Comparison of ENCODE assay signal across 18 cellular contexts in the genomic region with DNA sequence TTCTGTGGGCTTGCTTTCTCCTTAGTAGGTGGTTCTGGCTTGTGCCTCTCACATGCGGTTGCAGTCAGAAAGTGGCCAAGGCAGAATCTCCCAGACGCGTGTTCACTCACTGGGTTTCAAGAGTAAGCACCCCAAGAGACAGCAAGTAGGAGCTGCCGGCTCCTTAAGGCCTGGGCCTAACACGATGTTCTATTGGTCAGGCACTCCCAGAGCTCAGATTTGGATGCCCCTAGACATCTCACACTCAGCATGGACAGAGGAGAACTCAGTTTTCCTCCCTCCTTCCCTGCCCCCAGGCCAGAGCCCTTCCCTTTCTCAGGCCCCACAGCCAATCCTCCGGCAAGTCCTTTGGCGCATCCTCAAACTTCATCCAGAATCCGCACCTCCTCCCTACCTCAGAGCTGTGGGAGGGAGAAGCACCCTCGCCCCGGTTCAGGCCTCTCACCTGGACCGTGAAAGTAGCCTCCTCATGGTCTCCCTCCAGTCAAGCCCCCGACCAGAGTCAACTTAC. TPM values are rescaled to one million over a fixed set of nuclear protein-coding genes. Genes with fewer than 3 reads are reported as not detected.
DNase-seq lines count a peak whose midpoint lies in the region; ATAC-seq and TF ChIP-seq lines count a peak whose summit lies in the region.
"Had no signal": no experiment of that assay in that cellular context is flagged by ENCODE, and none has a peak within 500 bp of the region (broad histone marks: within the 10 kb centered on the region; RNA-seq: fewer than 3 reads in every experiment).

No MANE protein-coding gene starts in this region.

- H3K36me3 ChIP-seq in right lobe of liver: peaks cover 0 to 3% (median 0%) of the 10 kb centered on the region in 4 donors
- no peaks in the 10 kb centered on the region for H3K36me3 ChIP-seq in suprapubic skin
- H3K36me3 ChIP-seq in BE2C: no peaks in the 10 kb centered on the region
- H3K36me3 ChIP-seq: MG63 had no signal

- H3K4me1 Mint-ChIP-seq in activated T-cell treated with anti-CD3 and anti-CD28 coated beads, Interleukin-2, amount 50 U/mL, for 4 hours (ENCODE audit: low read depth): peaks cover 50% of the 10 kb centered on the region
- peaks cover 35% of the 10 kb centered on the region for H3K4me1 Mint-ChIP-seq in T-helper 17 cell
- peaks cover 40% of the 10 kb centered on the region for H3K4me1 Mint-ChIP-seq in CD14-positive monocyte

- TF ChIP-seq POLR2A in right lobe of liver (IDR thresholded peaks at IDR 0.05): no peak
- TF ChIP-seq POLR2A in suprapubic skin (IDR thresholded peaks at IDR 0.05): no peak

- TF ChIP-seq EP300 in suprapubic skin (IDR thresholded peaks at IDR 0.05): no peak

- H3K27ac ChIP-seq in right lobe of liver: no peak overlapping the region
- H3K27ac ChIP-seq in suprapubic skin: no peak overlapping the region
- H3K27ac ChIP-seq: foreskin keratinocyte, skin epidermis had no signal

- intact Hi-C loops in right lobe of liver (cut with DNase I): no loop called here
- intact Hi-C loops in CD14-positive monocyte (cut with micrococcal nuclease): loop anchor here in 1 of 2 donors (5.0 kb wide), 1 partner anchor 62 kb away; no protein-coding TSS in a partner anchor

- no peak for TF ChIP-seq CTCF in right lobe of liver (IDR thresholded peaks at IDR 0.05)
- TF ChIP-seq CTCF in suprapubic skin (IDR thresholded peaks at IDR 0.05): no peak
- no peak for TF ChIP-seq CTCF in CD14-positive monocyte (IDR thresholded peaks at IDR 0.05)
- no peak for TF ChIP-seq CTCF in BE2C (IDR thresholded peaks at IDR 0.05; ENCODE audit: low read depth, low read length)

- H3K9me3 ChIP-seq in T-helper 17 cell (ENCODE audit: control insufficient read depth, low read length, poor library complexity, severe bottlenecking): no peaks in the 10 kb centered on the region
- H3K9me3 ChIP-seq in right lobe of liver: no peaks in the 10 kb centered on the region
- peaks cover 6% of the 10 kb centered on the region for H3K9me3 ChIP-seq in suprapubic skin
- H3K9me3 ChIP-seq in BE2C: no peaks in the 10 kb centered on the region

- DNase-seq in activated T-cell treated with anti-CD3 and anti-CD28 coated beads, Interleukin-2, amount 50 U/mL, for 48 hours: peak; percentile 16 to 18
- no peak for DNase-seq in activated T-cell treated with anti-CD3 and anti-CD28 coated beads, Interleukin-2, amount 50 U/mL, for 4 hours
- DNase-seq in T-helper 17 cell: no peak
- DNase-seq in right lobe of liver: peak in 2 of 3 donors; percentile 23 to 40
- DNase-seq in suprapubic skin (ENCODE audit: low spot score in 2 of 2): peak; percentile 44 to 55
- DNase-seq in CD14-positive monocyte (ENCODE audit: low spot score): no peak
- no peak for DNase-seq in BE2C
- no peak for DNase-seq in NCI-H82 (lab: John Stamatoyannopoulos, UW)
- DNase-seq: central memory CD4-positive, alpha-beta T cell; DMS 273 treated with DMSO at 0.1 percent for 48 hours; foreskin keratinocyte; MG63; NCI-H2107; nucleus accumbens; stimulated activated naive CD8-positive, alpha-beta T cell treated with anti-CD3 and anti-CD28 coated beads, Interleukin-15, Interleukin-2, amounts not matched to agents 100 U/mL and 50 U/mL, for 24 hours had no signal

- H3K4me3 ChIP-seq in right lobe of liver (no peak overlapping the region), suprapubic skin (no peak overlapping the region), BE2C (ENCODE audit: low read depth, low read length) (no peak overlapping the region)
- H3K4me3 ChIP-seq: MG63, skin epidermis had no signal

- H3K36me3 Mint-ChIP-seq in activated T-cell treated with anti-CD3 and anti-CD28 coated beads, Interleukin-2, amount 50 U/mL, for 4 hours (ENCODE audit: insufficient read depth): peaks cover 18% of the 10 kb centered on the region
- H3K36me3 Mint-ChIP-seq in T-helper 17 cell (ENCODE audit: low read depth) (peaks cover 6% of the 10 kb centered on the region), CD14-positive monocyte (peaks cover 33 to 38% of the 10 kb centered on the region in 2 donors)

- no peak for ATAC-seq in activated T-cell treated with anti-CD3 and anti-CD28 coated beads, Interleukin-2, amount 50 U/mL, for 4 hours
- ATAC-seq in T-helper 17 cell: no peak
- no peak for ATAC-seq in right lobe of liver
- ATAC-seq: foreskin keratinocyte; stimulated activated naive CD8-positive, alpha-beta T cell treated with anti-CD3 and anti-CD28 coated beads, Interleukin-15, Interleukin-2, amounts not matched to agents 100 U/mL and 50 U/mL, for 24 hours had no signal

- H3K27me3 Mint-ChIP-seq in activated T-cell treated with anti-CD3 and anti-CD28 coated beads, Interleukin-2, amount 50 U/mL, for 4 hours (ENCODE audit: low read depth): no peaks in the 10 kb centered on the region
- H3K27me3 Mint-ChIP-seq in T-helper 17 cell (no peaks in the 10 kb centered on the region), CD14-positive monocyte (ENCODE audit: low read depth in 3 of 3) (peaks cover 0 to 2% (median 2%) of the 10 kb centered on the region in 3 donors)
- H3K27me3 Mint-ChIP-seq: activated B cell treated with CpG ODN at 0.5 μM for 24 hours had no signal

- 100% methylated on average over 7 of the region's 12 CpGs for whole genome bisulfite sequencing in right lobe of liver (ENCODE audit: insufficient coverage, low coverage, low lambda C conversion rate, missing lambda C conversion rate)
- WGBS in suprapubic skin: 93% methylated on average over 12 of the region's 12 CpGs

- H3K4me3 Mint-ChIP-seq in activated T-cell treated with anti-CD3 and anti-CD28 coated beads, Interleukin-2, amount 50 U/mL, for 4 hours: no peak overlapping the region
- H3K4me3 Mint-ChIP-seq in T-helper 17 cell: no peak overlapping the region
- H3K4me3 Mint-ChIP-seq in CD14-positive monocyte: peak overlapping the region in 1 of 2 donors; percentile 27
- H3K4me3 Mint-ChIP-seq: activated B cell treated with CpG ODN at 0.5 μM for 24 hours had no signal

- H3K27ac Mint-ChIP-seq in T-helper 17 cell: peak overlapping the region; percentile 74
- H3K27ac Mint-ChIP-seq in CD14-positive monocyte: peak overlapping the region in 3 of 7 donors; percentile 41 to 69 (median 42)

- H3K9me3 Mint-ChIP-seq in activated T-cell treated with anti-CD3 and anti-CD28 coated beads, Interleukin-2, amount 50 U/mL, for 4 hours: peaks cover 9% of the 10 kb centered on the region
- H3K9me3 Mint-ChIP-seq in CD14-positive monocyte: peaks cover 15 to 26% (median 24%) of the 10 kb centered on the region in 7 donors

- H3K4me1 ChIP-seq in right lobe of liver (peaks cover 0 to 7% (median 0%) of the 10 kb centered on the region in 4 donors), suprapubic skin (peaks cover 16% of the 10 kb centered on the region), BE2C (peaks cover 3% of the 10 kb centered on the region; the same call in 1 of the 2 replicates)
- H3K4me1 ChIP-seq: foreskin keratinocyte had no signal

- H3K27me3 ChIP-seq in right lobe of liver (no peaks in the 10 kb centered on the region), suprapubic skin (no peaks in the 10 kb centered on the region), BE2C (no peaks in the 10 kb centered on the region)
- H3K27me3 ChIP-seq: foreskin keratinocyte, MG63 had no signal

RNA-seq across cellular contexts. Expression of gene CARD19, which starts 6.5 kb away (rescaled TPM):
- total RNA-seq in activated T-cell treated with anti-CD3 and anti-CD28 coated beads, Interleukin-2, amount 50 U/mL, for 4 hours: 10 to 100 TPM; 25.5 to 33.8 (median 28.4) TPM
- total RNA-seq in T-helper 17 cell (10 to 100 TPM; 45.2 to 54.4 TPM), right lobe of liver (10 to 100 TPM in 3 of 6 experiments, 1 to 10 TPM in 3; 6.3 to 31.7 (median 12.1) TPM), suprapubic skin (10 to 100 TPM; 43.2 to 63.6 (median 54.3) TPM)
- 100 to 1,000 TPM; 130 to 137 TPM for polyA plus RNA-seq in CD14-positive monocyte
- polyA plus RNA-seq in BE2C (2012; ENCODE audit: insufficient read depth, insufficient read length, low read depth): 90.7 TPM

RNA-seq across cellular contexts. Expression of gene SUSD3, which starts 31.0 kb away (rescaled TPM):
- total RNA-seq in activated T-cell treated with anti-CD3 and anti-CD28 coated beads, Interleukin-2, amount 50 U/mL, for 4 hours: 1 to 10 TPM; 7.7 to 9.5 (median 9.4) TPM
- total RNA-seq in T-helper 17 cell (10 to 100 TPM; 47.2 to 62.3 TPM), right lobe of liver (10 to 100 TPM in 4 of 6 experiments, 1 to 10 TPM in 2; 6.5 to 51.5 (median 31.2) TPM), suprapubic skin (1 to 10 TPM; 2.8 to 6.4 (median 5.1) TPM)
- 10 to 100 TPM; 10.5 to 15.7 TPM for polyA plus RNA-seq in CD14-positive monocyte
- 1.0 TPM for polyA plus RNA-seq in BE2C (2012; ENCODE audit: insufficient read depth, insufficient read length, low read depth)
- total RNA-seq: lung microvascular endothelial cell had no signal

RNA-seq across cellular contexts. Expression of gene NINJ1, which starts 44.5 kb away (rescaled TPM):
- total RNA-seq in activated T-cell treated with anti-CD3 and anti-CD28 coated beads, Interleukin-2, amount 50 U/mL, for 4 hours: 10 to 100 TPM; 48.6 to 69.8 (median 50.1) TPM
- 100 to 1,000 TPM; 169 to 219 TPM for total RNA-seq in T-helper 17 cell
- total RNA-seq in right lobe of liver: 100 to 1,000 TPM in 1 of 6 experiments, 10 to 100 TPM in 5; 35.6 to 103 (median 65.1) TPM
- 100 to 1,000 TPM in 3 of 4 donors, 10 to 100 TPM in 1; 88.3 to 158 (median 113) TPM for total RNA-seq in suprapubic skin
- polyA plus RNA-seq in CD14-positive monocyte: 100 to 1,000 TPM; 290 to 469 TPM
- 104 TPM for polyA plus RNA-seq in BE2C (2012; ENCODE audit: insufficient read depth, insufficient read length, low read depth)

Comparison
In these comparisons a context has a peak if more than half of its experiments do, and no peak if none do; other contexts are left out.
1. DNase-seq: peak in activated T-cell treated with anti-CD3 and anti-CD28 coated beads, Interleukin-2, amount 50 U/mL, for 48 hours (2 of 2), right lobe of liver (2 of 3) and suprapubic skin (2 of 2); none in activated T-cell treated with anti-CD3 and anti-CD28 coated beads, Interleukin-2, amount 50 U/mL, for 4 hours (single experiment), T-helper 17 cell (0 of 3), CD14-positive monocyte (single experiment), BE2C (single experiment) and NCI-H82 (single experiment).